ENCODE assay signal across 11 cellular contexts in the genomic region with DNA sequence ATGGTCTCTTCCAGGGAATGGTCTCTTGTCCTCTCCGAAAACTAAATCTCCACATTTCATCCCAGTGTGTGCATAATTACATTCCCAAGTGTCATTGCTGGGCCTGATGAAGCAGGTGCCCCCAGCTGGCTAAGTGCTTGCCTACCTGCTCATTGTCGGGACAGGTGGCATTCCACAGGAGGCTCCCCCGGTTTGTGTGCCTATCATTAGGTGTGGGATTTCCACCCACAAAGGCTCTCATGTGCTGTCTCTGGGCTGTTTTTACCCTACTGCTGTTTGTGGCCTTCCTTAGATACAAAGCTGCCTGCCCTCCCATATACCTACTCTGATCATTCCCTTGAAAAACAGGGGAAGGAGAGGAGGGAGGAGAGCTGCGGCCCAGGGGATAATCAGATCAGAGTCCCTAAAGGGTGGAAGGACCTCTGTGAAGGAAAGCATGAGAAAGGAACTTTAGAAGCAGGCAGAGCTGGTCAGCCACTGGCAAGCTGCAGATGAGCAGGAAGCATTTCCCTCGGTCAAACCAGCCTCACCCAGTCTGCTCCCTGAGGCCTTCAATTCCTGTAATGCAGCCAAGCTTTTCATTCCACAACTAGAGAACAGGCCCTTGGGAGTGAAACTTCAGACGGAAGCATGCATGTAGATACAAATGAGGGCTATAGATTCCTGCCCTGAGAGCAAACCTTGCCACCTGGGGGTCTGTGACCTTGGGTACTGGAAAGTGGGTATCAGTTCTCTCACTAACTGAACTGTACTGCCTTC.
DNase-seq lines count a peak whose midpoint lies in the region; ATAC-seq and TF ChIP-seq lines count a peak whose summit lies in the region.
"Had no signal": no experiment of that assay in that cellular context is flagged by ENCODE, and none has a peak within 500 bp of the region (broad histone marks: within the 10 kb centered on the region; RNA-seq: fewer than 3 reads in every experiment).

No MANE protein-coding gene starts in this region.

- H2AFZ ChIP-seq in Karpas-422 (ENCODE audit: low read length): no peak overlapping the region

- ATAC-seq in mucosa of descending colon (peak; percentile 78), gastrocnemius medialis (no peak)
- ATAC-seq in naive thymus-derived CD4-positive, alpha-beta T cell: no peak

- H3K27ac Mint-ChIP-seq in naive thymus-derived CD4-positive, alpha-beta T cell: no peak overlapping the region

- H3K36me3 Mint-ChIP-seq in naive thymus-derived CD4-positive, alpha-beta T cell: no peaks in the 10 kb centered on the region

- H3K4me1 ChIP-seq in Karpas-422 (ENCODE audit: low read length) (peaks cover 98% of the 10 kb centered on the region), esophagus squamous epithelium (peaks cover 20 to 62% (median 36%) of the 10 kb centered on the region in 3 donors), mucosa of descending colon (ENCODE audit: low read depth) (peaks cover 6% of the 10 kb centered on the region), gastrocnemius medialis (peaks cover 5 to 9% of the 10 kb centered on the region in 2 donors)
- H3K4me1 ChIP-seq in naive thymus-derived CD4-positive, alpha-beta T cell (ENCODE audit: control insufficient read depth in 2 of 2, insufficient read depth in 2 of 2, low read length in 2 of 2): peaks cover 23 to 41% of the 10 kb centered on the region in 2 donors

- TF ChIP-seq POLR2A in esophagus squamous epithelium (IDR thresholded peaks at IDR 0.05) (no peak), gastrocnemius medialis (IDR thresholded peaks at IDR 0.05) (no peak)

- POLR2A ChIA-PET in naive thymus-derived CD4-positive, alpha-beta T cell (lab: Charles Lee): no interaction called here

- H3K9me3 Mint-ChIP-seq in naive thymus-derived CD4-positive, alpha-beta T cell: peaks cover 0 to 2% (median 0%) of the 10 kb centered on the region in 11 donors

- H3K4me2 ChIP-seq in Karpas-422 (ENCODE audit: low read depth, low read length, poor library complexity, severe bottlenecking): peak overlapping the region; percentile 41

- peak; percentile 55 for DNase-seq in ACHN
- DNase-seq in Karpas-422: peak; percentile 72
- no peak for DNase-seq in esophagus squamous epithelium (lab: John Stamatoyannopoulos, UW)
- peak in 1 of 3 donors; percentile 31 for DNase-seq in mucosa of descending colon
- no peak for DNase-seq in GOT3 (lab: John Stamatoyannopoulos, UW)
- DNase-seq in naive thymus-derived CD4-positive, alpha-beta T cell: no peak
- DNase-seq in gastrocnemius medialis: no peak
- DNase-seq in activated naive CD4-positive, alpha-beta T cell treated with Interleukin-2 at 50 U/mL for 16 hours: no peak
- DNase-seq: amygdala; KBM-7; stimulated activated naive CD4-positive, alpha-beta T cell had no signal

- H3K27me3 ChIP-seq in Karpas-422 (ENCODE audit: low read length): no peaks in the 10 kb centered on the region
- H3K27me3 ChIP-seq in esophagus squamous epithelium: no peaks in the 10 kb centered on the region
- no peaks in the 10 kb centered on the region for H3K27me3 ChIP-seq in naive thymus-derived CD4-positive, alpha-beta T cell (ENCODE audit: control insufficient read depth in 2 of 2, insufficient read depth in 2 of 2, low read length in 2 of 2)
- H3K27me3 ChIP-seq in gastrocnemius medialis: no peaks in the 10 kb centered on the region

- H3K27ac ChIP-seq in Karpas-422 (ENCODE audit: low read length) (peak overlapping the region; percentile 96), esophagus squamous epithelium (peak overlapping the region in 3 of 4 donors; percentile 40 to 70 (median 53)), gastrocnemius medialis (no peak overlapping the region)
- no peak overlapping the region for H3K27ac ChIP-seq in naive thymus-derived CD4-positive, alpha-beta T cell (ENCODE audit: low read depth, low read length)

- H3K4me3 Mint-ChIP-seq in naive thymus-derived CD4-positive, alpha-beta T cell: peak overlapping the region in 1 of 10 donors; percentile 7

- H3K4me1 Mint-ChIP-seq in naive thymus-derived CD4-positive, alpha-beta T cell: peaks cover 17 to 45% (median 28%) of the 10 kb centered on the region in 7 donors

- intact Hi-C loops in esophagus squamous epithelium (cut with DNase I) (no loop called here), mucosa of descending colon (cut with DNase I, micrococcal nuclease) (no loop called here), gastrocnemius medialis (cut with DNase I; ENCODE audit: low total_unique reads) (no loop called here)
- intact Hi-C loops in naive thymus-derived CD4-positive, alpha-beta T cell (cut with micrococcal nuclease): no loop called here

- TF ChIP-seq CTCF in esophagus squamous epithelium (IDR thresholded peaks at IDR 0.05) (no peak), mucosa of descending colon (IDR thresholded peaks at IDR 0.05) (no peak), gastrocnemius medialis (IDR thresholded peaks at IDR 0.05 in 4 of 5, conservative IDR thresholded peaks at IDR 0.05 in 1 of 5) (no peak)

- peaks cover 0 to 12% (median 0%) of the 10 kb centered on the region in 5 donors for H3K27me3 Mint-ChIP-seq in naive thymus-derived CD4-positive, alpha-beta T cell

- peak overlapping the region; percentile 58 for H3K9ac ChIP-seq in Karpas-422 (ENCODE audit: low read length)

- H3K9me2 ChIP-seq in Karpas-422 (replicated peaks; ENCODE audit: insufficient read depth, low read length): no peaks in the 10 kb centered on the region

- H3K4me3 ChIP-seq in Karpas-422 (ENCODE audit: low read length) (no peak overlapping the region; the same call in 1 of the 2 replicates), esophagus squamous epithelium (no peak overlapping the region), mucosa of descending colon (no peak overlapping the region), gastrocnemius medialis (no peak overlapping the region)
- no peak overlapping the region for H3K4me3 ChIP-seq in naive thymus-derived CD4-positive, alpha-beta T cell (ENCODE audit: low read length)

- no peaks in the 10 kb centered on the region for H4K20me1 ChIP-seq in Karpas-422 (ENCODE audit: insufficient read depth, low read depth, low read length)

- H3K9me3 ChIP-seq in Karpas-422 (ENCODE audit: low read length) (no peaks in the 10 kb centered on the region), esophagus squamous epithelium (no peaks in the 10 kb centered on the region), mucosa of descending colon (no peaks in the 10 kb centered on the region), gastrocnemius medialis (no peaks in the 10 kb centered on the region)
- H3K9me3 ChIP-seq in naive thymus-derived CD4-positive, alpha-beta T cell (ENCODE audit: control insufficient read depth in 2 of 3, low read length in 3 of 3): no peaks in the 10 kb centered on the region

- H3K79me2 ChIP-seq in Karpas-422 (ENCODE audit: low read length): peaks cover 9% of the 10 kb centered on the region; the same call in 1 of the 2 replicates

- in situ Hi-C loops in ACHN (cut with HindIII; ENCODE audit: low pct_ligation_motif_present, low pct_unique_long_range_greater_than_20kb, low sequenced_read_pairs) (no loop called here), gastrocnemius medialis (cut with MboI; ENCODE audit: low sequenced_read_pairs in 4 of 4) (no loop called here)

- CTCF ChIA-PET in naive thymus-derived CD4-positive, alpha-beta T cell (lab: Charles Lee): no interaction called here

- H3K36me3 ChIP-seq in Karpas-422 (ENCODE audit: insufficient read depth, low read length) (no peaks in the 10 kb centered on the region), esophagus squamous epithelium (no peaks in the 10 kb centered on the region), mucosa of descending colon (ENCODE audit: low read depth) (no peaks in the 10 kb centered on the region), gastrocnemius medialis (no peaks in the 10 kb centered on the region)
- H3K36me3 ChIP-seq in naive thymus-derived CD4-positive, alpha-beta T cell (ENCODE audit: control insufficient read depth in 2 of 3, insufficient read depth in 3 of 3, low read length in 3 of 3): no peaks in the 10 kb centered on the region

- WGBS in esophagus squamous epithelium, 2 donors: 34 to 42% methylated on average over 4 of the region's 6 CpGs

Comparison
In these comparisons a context has a peak if more than half of its experiments do, and no peak if none do; other contexts are left out.
1. DNase-seq: peak in ACHN (single experiment) and Karpas-422 (single experiment); none in esophagus squamous epithelium (single experiment), GOT3 (single experiment), naive thymus-derived CD4-positive, alpha-beta T cell (0 of 9), gastrocnemius medialis (0 of 2) and activated naive CD4-positive, alpha-beta T cell treated with Interleukin-2 at 50 U/mL for 16 hours (single experiment).
2. H3K27ac ChIP-seq: peak in Karpas-422 (single experiment) and esophagus squamous epithelium (3 of 4); none in naive thymus-derived CD4-positive, alpha-beta T cell (single experiment) and gastrocnemius medialis (0 of 4).